In genomic region chr17:47694018-47694817, GRCh38 we compare ENCODE assay signal across 8 cellular contexts. TPM values are rescaled to one million over a fixed set of nuclear protein-coding genes. Genes with fewer than 3 reads are reported as not detected.
A peak's percentile ranks its signal among the peaks of the same experiment; 100 is the strongest.
DNase-seq lines count a peak whose midpoint lies in the region; ATAC-seq and TF ChIP-seq lines count a peak whose summit lies in the region.

A gene with protein sequence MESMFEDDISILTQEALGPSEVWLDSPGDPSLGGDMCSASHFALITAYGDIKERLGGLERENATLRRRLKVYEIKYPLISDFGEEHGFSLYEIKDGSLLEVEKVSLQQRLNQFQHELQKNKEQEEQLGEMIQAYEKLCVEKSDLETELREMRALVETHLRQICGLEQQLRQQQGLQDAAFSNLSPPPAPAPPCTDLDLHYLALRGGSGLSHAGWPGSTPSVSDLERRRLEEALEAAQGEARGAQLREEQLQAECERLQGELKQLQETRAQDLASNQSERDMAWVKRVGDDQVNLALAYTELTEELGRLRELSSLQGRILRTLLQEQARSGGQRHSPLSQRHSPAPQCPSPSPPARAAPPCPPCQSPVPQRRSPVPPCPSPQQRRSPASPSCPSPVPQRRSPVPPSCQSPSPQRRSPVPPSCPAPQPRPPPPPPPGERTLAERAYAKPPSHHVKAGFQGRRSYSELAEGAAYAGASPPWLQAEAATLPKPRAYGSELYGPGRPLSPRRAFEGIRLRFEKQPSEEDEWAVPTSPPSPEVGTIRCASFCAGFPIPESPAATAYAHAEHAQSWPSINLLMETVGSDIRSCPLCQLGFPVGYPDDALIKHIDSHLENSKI (plus strand): TSS chr17:47694161. CDS start chr17:47696113, 1,952 bp downstream.

- no peaks in the 10 kb centered on the region for H3K27me3 Mint-ChIP-seq in activated CD8-positive, alpha-beta T cell treated with anti-CD3 and anti-CD28 coated beads, Interleukin-2, amount 10 ng/mL, durations not matched to agents 7 days and 5 days (ENCODE audit: low read depth)

- no peak for TF ChIP-seq CTCF in testis (IDR thresholded peaks at IDR 0.05)

- no peaks in the 10 kb centered on the region for H3K36me3 Mint-ChIP-seq in activated CD8-positive, alpha-beta T cell treated with anti-CD3 and anti-CD28 coated beads, Interleukin-2, amount 10 ng/mL, durations not matched to agents 7 days and 5 days (ENCODE audit: low read depth)

- H3K4me1 ChIP-seq in mucosa of rectum (ENCODE audit: control insufficient read depth in 2 of 2, insufficient read depth in 2 of 2, low read length in 2 of 2) (peaks cover 11 to 19% of the 10 kb centered on the region in 2 donors), testis (peaks cover 13% of the 10 kb centered on the region)

- H3K4me3 ChIP-seq in mucosa of rectum (ENCODE audit: low read length in 2 of 2) (peak within 1 kb of the TSS; percentile 61 to 70), testis (peak within 1 kb of the TSS; percentile 75 to 95)

- H3K9me3 ChIP-seq in mucosa of rectum (ENCODE audit: control insufficient read depth in 2 of 2, low read length in 2 of 2): no peaks in the 10 kb centered on the region
- H3K9me3 ChIP-seq in testis: no peaks in the 10 kb centered on the region

- 0% methylated on average over 4 to 49 of the region's 70 CpGs for WGBS in testis, 2 donors

- intact Hi-C loops in testis (cut with DNase I; ENCODE audit: low total_unique reads): no loop called here

- H3K4me1 Mint-ChIP-seq in activated CD8-positive, alpha-beta T cell treated with anti-CD3 and anti-CD28 coated beads, Interleukin-2, amount 10 ng/mL, durations not matched to agents 7 days and 5 days (ENCODE audit: low read depth): peaks cover 34% of the 10 kb centered on the region

- peaks cover 3 to 7% of the 10 kb centered on the region in 2 donors for H3K27me3 ChIP-seq in mucosa of rectum (ENCODE audit: control insufficient read depth in 2 of 2, insufficient read depth in 2 of 2, low read length in 2 of 2)
- H3K27me3 ChIP-seq in testis: no peaks in the 10 kb centered on the region

- in situ Hi-C loops in endometrial microvascular endothelial cells (cut with HindIII; ENCODE audit: inconsistent ontology term, low pct_unique_long_range_greater_than_20kb, low sequenced_read_pairs): no loop called here

- H3K9me3 Mint-ChIP-seq in activated CD8-positive, alpha-beta T cell treated with anti-CD3 and anti-CD28 coated beads, Interleukin-2, amount 10 ng/mL, durations not matched to agents 7 days and 5 days (ENCODE audit: insufficient read depth): no peaks in the 10 kb centered on the region

- no peak for TF ChIP-seq POLR2A in testis (IDR thresholded peaks at IDR 0.05)

- POLR2A ChIA-PET in activated CD8-positive, alpha-beta T cell treated with anti-CD3 and anti-CD28 coated beads, Interleukin-2, amount 10 ng/mL, durations not matched to agents 7 days and 5 days (lab: Charles Lee): interaction anchor here (0.7 kb wide), 1 partner anchor 10 kb away, joined by 3 read pairs; no protein-coding TSS in a partner anchor

- peak within 1 kb of the TSS; percentile 46 for H3K27ac Mint-ChIP-seq in activated CD8-positive, alpha-beta T cell treated with anti-CD3 and anti-CD28 coated beads, Interleukin-2, amount 10 ng/mL, durations not matched to agents 7 days and 5 days

- peak within 1 kb of the TSS; percentile 32 to 49 for H3K9ac ChIP-seq in mucosa of rectum (ENCODE audit: low read depth in 1 of 2, low read length in 2 of 2)

- H3K4me3 Mint-ChIP-seq in activated CD8-positive, alpha-beta T cell treated with anti-CD3 and anti-CD28 coated beads, Interleukin-2, amount 10 ng/mL, durations not matched to agents 7 days and 5 days: peak within 1 kb of the TSS; percentile 77

- H3K27ac ChIP-seq in mucosa of rectum (ENCODE audit: low read depth in 2 of 2, low read length in 2 of 2) (peak within 1 kb of the TSS; percentile 50 to 70), testis (peak within 1 kb of the TSS; percentile 69 to 90)

- peak; percentile 77 for DNase-seq in GM03348 (ENCODE audit: low spot score)
- peak; percentile 53 for DNase-seq in NCI-H2171 treated with DMSO at 0.1 percent for 48 hours (lab: John Stamatoyannopoulos, UW)
- peak; percentile 52 for DNase-seq in activated CD8-positive, alpha-beta T cell treated with anti-CD3 and anti-CD28 coated beads, Interleukin-2, amount 10 ng/mL, durations not matched to agents 7 days and 5 days
- DNase-seq in testis: peak; percentile 70
- no peak for DNase-seq in COLO829 (ENCODE audit: low spot score)
- DNase-seq in kidney tubule cell (ENCODE audit: low spot score): no peak

- ATAC-seq in activated CD8-positive, alpha-beta T cell treated with anti-CD3 and anti-CD28 coated beads, Interleukin-2, amount 10 ng/mL, durations not matched to agents 7 days and 5 days: peak; percentile 35

- H3K36me3 ChIP-seq in mucosa of rectum (ENCODE audit: control insufficient read depth in 2 of 2, insufficient read depth in 2 of 2, low read length in 2 of 2) (no peaks in the 10 kb centered on the region), testis (ENCODE audit: low read depth, missing control alignments) (no peaks in the 10 kb centered on the region)

- CTCF ChIA-PET in activated CD8-positive, alpha-beta T cell treated with anti-CD3 and anti-CD28 coated beads, Interleukin-2, amount 10 ng/mL, durations not matched to agents 7 days and 5 days (lab: Charles Lee): interaction anchor here (0.9 to 1.7 kb wide), 3 partner anchors 23 to 48 kb away, joined by 3 to 7 read pairs (median 3); no protein-coding TSS in a partner anchor

RNA-seq across cellular contexts. Expression of the gene that starts here (rescaled TPM):
- 1 to 10 TPM; 2.4 to 3.7 TPM for total RNA-seq in activated CD8-positive, alpha-beta T cell treated with anti-CD3 and anti-CD28 coated beads, Interleukin-2, amount 10 ng/mL, durations not matched to agents 7 days and 5 days
- 39.1 TPM for total RNA-seq in endometrial microvascular endothelial cells (ENCODE audit: inconsistent ontology term)
- total RNA-seq in testis: 10 to 100 TPM; 23.3 TPM
- polyA plus RNA-seq in testis (ENCODE audit: insufficient read depth, low read depth, low replicate concordance): 21.9 TPM

Comparison
In these comparisons a context has a peak if more than half of its experiments do, and no peak if none do; other contexts are left out.
1. DNase-seq: peak in GM03348 (single experiment), NCI-H2171 treated with DMSO at 0.1 percent for 48 hours (single experiment), activated CD8-positive, alpha-beta T cell treated with anti-CD3 and anti-CD28 coated beads, Interleukin-2, amount 10 ng/mL, durations not matched to agents 7 days and 5 days (single experiment) and testis (single experiment); none in COLO829 (single experiment) and kidney tubule cell (single experiment).